15 cellular contexts compared by ENCODE assay signal in the genomic region with DNA sequence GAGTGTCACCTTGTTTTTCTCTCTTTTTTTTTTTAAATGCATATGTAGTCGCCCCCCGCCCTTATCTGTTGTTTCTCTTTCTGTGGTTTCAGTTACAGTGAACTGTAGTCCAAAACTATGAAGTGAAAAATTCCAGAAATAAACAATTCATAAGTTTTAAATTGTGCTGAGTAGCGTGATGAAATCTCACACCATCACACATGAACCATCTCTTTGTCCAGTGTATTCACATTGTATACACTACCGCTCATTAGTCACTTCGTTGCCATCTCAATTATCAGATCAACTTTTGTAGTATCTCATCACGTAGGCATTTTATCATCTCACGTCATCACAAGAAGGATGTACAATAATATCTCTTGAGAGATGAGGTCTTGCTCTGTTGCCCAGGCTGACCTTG.
DNase-seq lines count a peak whose midpoint lies in the region; TF ChIP-seq lines count a peak whose summit lies in the region.
"Had no signal": no experiment of that assay in that cellular context is flagged by ENCODE, and none has a peak within 500 bp of the region (broad histone marks: within the 10 kb centered on the region; RNA-seq: fewer than 3 reads in every experiment).

No MANE protein-coding gene starts in this region.

- H3K27ac Mint-ChIP-seq in activated CD4-positive, alpha-beta T cell treated with anti-CD3 and anti-CD28 coated beads, Interleukin-2, amount 10 ng/mL, durations not matched to agents 7 days and 5 days = no peak overlapping the region
- H3K27ac Mint-ChIP-seq: H9 had no signal

- in situ Hi-C loops in GM13977 (cut with MboI; ENCODE audit: low pct_unique_long_range_greater_than_20kb, low sequenced_read_pairs, unreplicated experiment) = no loop called here

- no peak for TF ChIP-seq CTCF in fibroblast of the aortic adventitia (IDR thresholded peaks at IDR 0.05; ENCODE audit: insufficient read depth, low read length)
- TF ChIP-seq CTCF in GM13977 (IDR thresholded peaks at IDR 0.05; ENCODE audit: extremely low read depth, insufficient read depth, missing control alignments) = no peak
- TF ChIP-seq CTCF in GM20000 (IDR thresholded peaks at IDR 0.05; ENCODE audit: extremely low read depth, missing control alignments) = no peak

- DNase-seq in A172 (ENCODE audit: low spot score) (peak; percentile 44), H4 (ENCODE audit: low spot score) (peak; percentile 76), amniotic epithelial cell (ENCODE audit: low read depth) (peak; percentile 90), fibroblast of the aortic adventitia (ENCODE audit: low read depth) (peak; percentile 12), NCI-H526 (lab: John Stamatoyannopoulos, UW) (no peak), GM13977 (ENCODE audit: low spot score) (no peak), GM20000 (ENCODE audit: low spot score) (no peak)
- no peak for DNase-seq in activated CD4-positive, alpha-beta T cell treated with anti-CD3 and anti-CD28 coated beads, Interleukin-2, amount 10 ng/mL, durations not matched to agents 7 days and 5 days
- DNase-seq: 8988T, GF-D8, H9, NCI-H1436, NCI-H2029 treated with DMSO at 0.1 percent for 48 hours, NCI-H2227 treated with DMSO at 0.1 percent for 48 hours, NCI-H69 had no signal

- POLR2A ChIA-PET in activated CD4-positive, alpha-beta T cell treated with anti-CD3 and anti-CD28 coated beads, Interleukin-2, amount 10 ng/mL, durations not matched to agents 7 days and 5 days (lab: Charles Lee) = no interaction called here

- H3K4me3 ChIP-seq in fibroblast of the aortic adventitia (ENCODE audit: low read depth, low read length) = no peak overlapping the region

- peaks cover 2% of the 10 kb centered on the region for H3K36me3 Mint-ChIP-seq in activated CD4-positive, alpha-beta T cell treated with anti-CD3 and anti-CD28 coated beads, Interleukin-2, amount 10 ng/mL, durations not matched to agents 7 days and 5 days (ENCODE audit: low read depth)

- no peaks in the 10 kb centered on the region for H3K4me1 Mint-ChIP-seq in activated CD4-positive, alpha-beta T cell treated with anti-CD3 and anti-CD28 coated beads, Interleukin-2, amount 10 ng/mL, durations not matched to agents 7 days and 5 days
- H3K4me1 Mint-ChIP-seq: H9 had no signal

- CTCF ChIA-PET in activated CD4-positive, alpha-beta T cell treated with anti-CD3 and anti-CD28 coated beads, Interleukin-2, amount 10 ng/mL, durations not matched to agents 7 days and 5 days (lab: Charles Lee) = no interaction called here

- peaks cover 5% of the 10 kb centered on the region for H3K9me3 Mint-ChIP-seq in activated CD4-positive, alpha-beta T cell treated with anti-CD3 and anti-CD28 coated beads, Interleukin-2, amount 10 ng/mL, durations not matched to agents 7 days and 5 days

- no peaks in the 10 kb centered on the region for H3K27me3 Mint-ChIP-seq in activated CD4-positive, alpha-beta T cell treated with anti-CD3 and anti-CD28 coated beads, Interleukin-2, amount 10 ng/mL, durations not matched to agents 7 days and 5 days

- H3K4me3 Mint-ChIP-seq in activated CD4-positive, alpha-beta T cell treated with anti-CD3 and anti-CD28 coated beads, Interleukin-2, amount 10 ng/mL, durations not matched to agents 7 days and 5 days = no peak overlapping the region
- H3K4me3 Mint-ChIP-seq: H9 had no signal

Comparison
In these comparisons a context has a peak if more than half of its experiments do, and no peak if none do; other contexts are left out.
1. DNase-seq: peak in A172 (single experiment), H4 (single experiment), amniotic epithelial cell (single experiment) and fibroblast of the aortic adventitia (single experiment); none in activated CD4-positive, alpha-beta T cell treated with anti-CD3 and anti-CD28 coated beads, Interleukin-2, amount 10 ng/mL, durations not matched to agents 7 days and 5 days (single experiment), NCI-H526 (0 of 2), GM13977 (single experiment) and GM20000 (single experiment).